14 cellular contexts compared by ENCODE assay signal in the genomic region with DNA sequence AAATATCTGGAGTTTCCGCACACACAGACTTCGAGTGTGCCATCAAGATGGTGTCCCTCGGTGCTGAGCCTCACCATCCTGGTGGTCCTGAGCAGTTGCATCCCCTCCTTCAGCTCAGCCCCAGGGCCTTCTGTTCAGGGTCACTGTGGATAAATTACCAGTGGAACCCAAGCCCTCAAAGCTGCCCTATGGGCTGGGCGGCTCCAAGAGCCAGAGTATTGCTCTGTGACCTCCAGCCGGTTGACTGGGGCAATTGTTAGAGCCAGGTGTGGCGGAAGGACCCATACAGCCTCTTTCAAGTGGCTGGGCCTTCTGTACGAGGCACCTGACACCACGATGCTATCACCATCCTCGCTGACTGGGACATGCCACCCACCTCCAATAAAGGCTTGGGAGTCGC.
DNase-seq lines count a peak whose midpoint lies in the region; ATAC-seq, FAIRE-seq and TF ChIP-seq lines count a peak whose summit lies in the region.
"Had no signal": no experiment of that assay in that cellular context is flagged by ENCODE, and none has a peak within 500 bp of the region (broad histone marks: within the 10 kb centered on the region; RNA-seq: fewer than 3 reads in every experiment).

No MANE protein-coding gene starts in this region.

- no peak overlapping the region for H2BK120ac ChIP-seq in H1 (replicated peaks; ENCODE audit: low read depth, low read length)

- H3K23ac ChIP-seq in H1 (ENCODE audit: insufficient read length), result no peak overlapping the region

- H4K20me1 ChIP-seq in DND-41 (ENCODE audit: insufficient read depth, low read length), result peaks cover 24% of the 10 kb centered on the region
- H4K20me1 ChIP-seq in H1 (replicated peaks in 1 of 2; ENCODE audit: control insufficient read depth in 1 of 2, insufficient read depth in 2 of 2, low read length in 2 of 2), result no peaks in the 10 kb centered on the region
- H4K20me1 ChIP-seq: BLaER1 had no signal

- CTCF ChIA-PET in H1 (lab: Charles Lee; ENCODE audit: partially characterized antibody), result interaction anchor here (0.6 to 1.9 kb wide), 4 partner anchors 13 to 225 kb away, joined by 3 to 5 read pairs (median 4); no protein-coding TSS in a partner anchor

- POLR2A ChIA-PET in H1 (lab: Charles Lee; ENCODE audit: partially characterized antibody), result interaction anchor here (0.6 kb wide), 1 partner anchor 13 kb away, joined by 3 read pairs; no protein-coding TSS in a partner anchor

- no peak for FAIRE-seq in H1 (lab: Jason Lieb, UNC)

- no peak for TF ChIP-seq EP300 in H1 (IDR thresholded peaks at IDR 0.05; ENCODE audit: borderline replicate concordance in 1 of 2, low read depth in 2 of 2, low read length in 2 of 2)

- no peak overlapping the region for H3K18ac ChIP-seq in H1 (ENCODE audit: extremely low read depth, low read length)

- H3K79me2 ChIP-seq in DND-41 (ENCODE audit: insufficient read depth, low read length) (no peaks in the 10 kb centered on the region), H1 (ENCODE audit: control insufficient read depth in 1 of 2, insufficient read depth in 2 of 2, low read length in 2 of 2) (no peaks in the 10 kb centered on the region)

- no peak for TF ChIP-seq RAD21 in H1 (IDR thresholded peaks at IDR 0.05 in 1 of 2, conservative IDR thresholded peaks at IDR 0.05 in 1 of 2; ENCODE audit: low read depth in 2 of 2, low read length in 2 of 2)

- H2BK15ac ChIP-seq in H1 (ENCODE audit: low read length), result no peak overlapping the region

- H3K14ac ChIP-seq in H1 (ENCODE audit: insufficient read length), result no peak overlapping the region

- no peak overlapping the region for H2AFZ ChIP-seq in DND-41 (ENCODE audit: low read depth, low read length)
- H2AFZ ChIP-seq in H1 (ENCODE audit: low read length), result no peak overlapping the region

- H3K27ac ChIP-seq in DND-41 (ENCODE audit: low read length), result peak overlapping the region; percentile 58
- H3K27ac ChIP-seq in H1 (ENCODE audit: low read depth, low read length), result no peak overlapping the region
- no peak overlapping the region for H3K27ac ChIP-seq in aorta (ENCODE audit: low read depth in 1 of 2, low read length in 2 of 2)
- H3K27ac ChIP-seq: BLaER1 had no signal

- 86% methylated on average over 10 of the region's 10 CpGs; no CpG with 5 or more reads in 1 of the 2 experiments for WGBS in H1 (ENCODE audit: extremely low coverage in 1 of 2, insufficient coverage in 1 of 2, insufficient read length in 1 of 2, insufficient replicate concordance in 2 of 2, low coverage in 1 of 2, low lambda C conversion rate in 2 of 2, missing lambda C conversion rate in 1 of 2), 2 experiments
- WGBS in aorta, 2 donors, result 95% methylated on average over 10 of the region's 10 CpGs

- H3K9me3 ChIP-seq in DND-41 (ENCODE audit: insufficient read depth, low read length, severe bottlenecking), result no peaks in the 10 kb centered on the region
- H3K9me3 ChIP-seq in H1 (ENCODE audit: insufficient read depth in 2 of 2, low read depth in 1 of 2, low read length in 1 of 2), result no peaks in the 10 kb centered on the region
- H3K9me3 ChIP-seq in aorta (ENCODE audit: control insufficient read depth, low read length), result no peaks in the 10 kb centered on the region
- H3K9me3 ChIP-seq: BLaER1 had no signal

- no peak for DNase-seq in DND-41
- DNase-seq in H1 (ENCODE audit: low read depth in 1 of 2, low spot score in 2 of 2), result no peak
- peak; percentile 76 for DNase-seq in posterior vena cava (ENCODE audit: low spot score)
- peak; percentile 24 to 45 for DNase-seq in aorta
- DNase-seq in KG1 (lab: John Stamatoyannopoulos, UW), result no peak
- DNase-seq: 8988T, DMS153, DMS79, GF-D8, GOT3, H9 had no signal

- H2BK5ac ChIP-seq in H1 (ENCODE audit: low read depth, low read length), result no peak overlapping the region

- H3K4me2 ChIP-seq in DND-41 (ENCODE audit: insufficient read depth, low read length) (peak overlapping the region; percentile 42), H1 (ENCODE audit: insufficient read depth in 1 of 2, low read depth in 2 of 2, low read length in 2 of 2) (no peak overlapping the region)
- H3K4me2 ChIP-seq: BLaER1 had no signal

- peak overlapping the region; percentile 63; the same call in 1 of the 2 replicates for H2BK12ac ChIP-seq in H1 (ENCODE audit: low read depth, low read length)

- intact Hi-C loops in posterior vena cava (cut with DNase I) (no loop called here), aorta (cut with DNase I) (no loop called here)

- ATAC-seq in DND-41 (ENCODE audit: insufficient read depth, low read depth) (no peak), aorta (ENCODE audit: low FRiP score) (no peak), GM19455 (IDR thresholded peaks at IDR 0.05; ENCODE audit: unreplicated experiment) (no peak), HG03571 (IDR thresholded peaks at IDR 0.05; ENCODE audit: unreplicated experiment) (no peak)

- no peak overlapping the region for H2AK5ac ChIP-seq in H1 (ENCODE audit: low read depth, low read length)

- no peak overlapping the region for H3K9ac ChIP-seq in DND-41 (ENCODE audit: low read depth, low read length)
- H3K9ac ChIP-seq in H1 (replicated peaks in 1 of 4; ENCODE audit: extremely low read depth in 1 of 4, low read depth in 3 of 4, low read length in 3 of 4), result no peak overlapping the region
- H3K9ac ChIP-seq: BLaER1 had no signal

- H4K91ac ChIP-seq in H1 (replicated peaks; ENCODE audit: insufficient read length, low read length), result peak overlapping the region; percentile 27

- no peaks in the 10 kb centered on the region for H3K79me1 ChIP-seq in H1 (ENCODE audit: low read depth, low read length)

- H3K56ac ChIP-seq in H1 (replicated peaks; ENCODE audit: insufficient read length, low read depth, low read length), result no peak overlapping the region

- H3K36me3 ChIP-seq in DND-41 (ENCODE audit: insufficient read depth, low read length), result no peaks in the 10 kb centered on the region
- no peaks in the 10 kb centered on the region for H3K36me3 ChIP-seq in H1 (ENCODE audit: control insufficient read depth in 2 of 4, insufficient read depth in 4 of 4, low read length in 3 of 4)
- no peaks in the 10 kb centered on the region for H3K36me3 ChIP-seq in aorta (ENCODE audit: control insufficient read depth in 1 of 2, insufficient read depth in 2 of 2, low read length in 1 of 2)

- H3K27me3 ChIP-seq in DND-41 (ENCODE audit: insufficient read depth, low read length, poor library complexity) (no peaks in the 10 kb centered on the region), H1 (replicated peaks in 1 of 4; ENCODE audit: control insufficient read depth in 3 of 4, extremely low read depth in 1 of 4, insufficient read depth in 3 of 4, low read length in 3 of 4) (no peaks in the 10 kb centered on the region), aorta (ENCODE audit: control insufficient read depth in 1 of 2, insufficient read depth in 2 of 2, low read length in 1 of 2) (no peaks in the 10 kb centered on the region)
- H3K27me3 ChIP-seq: BLaER1 had no signal

- no peak for TF ChIP-seq POLR2A in H1 (IDR thresholded peaks at IDR 0.05; ENCODE audit: control extremely low read depth in 1 of 2, low read depth in 2 of 2, low read length in 2 of 2)

- H4K8ac ChIP-seq in H1 (ENCODE audit: extremely low read depth, insufficient read depth, low read length), result no peak overlapping the region

- H2BK20ac ChIP-seq in H1 (ENCODE audit: low read length), result 0 out of 2 replicates have a peak overlapping the region, but pooled peaks have one; percentile 21

- H3K23me2 ChIP-seq in H1 (ENCODE audit: low read depth, low read length), result no peaks in the 10 kb centered on the region

- H3K4me1 ChIP-seq in DND-41 (ENCODE audit: insufficient read depth, low read length) (peaks cover 48% of the 10 kb centered on the region), H1 (replicated peaks in 1 of 4; ENCODE audit: control insufficient read depth in 3 of 4, insufficient read depth in 4 of 4, low read length in 3 of 4) (peaks cover 4 to 17% (median 11%) of the 10 kb centered on the region in 4 experiments), aorta (ENCODE audit: control insufficient read depth in 1 of 2, insufficient read depth in 2 of 2, low read length in 2 of 2) (no peaks in the 10 kb centered on the region)

- no peak for TF ChIP-seq CTCF in DND-41 (IDR thresholded peaks at IDR 0.05; ENCODE audit: borderline replicate concordance, extremely low read depth, low read length, poor library complexity, severe bottlenecking)
- TF ChIP-seq CTCF in H1 (IDR thresholded peaks at IDR 0.05; ENCODE audit: control extremely low read depth in 1 of 3, insufficient read depth in 1 of 3, low read depth in 1 of 3, low read length in 3 of 3), result no peak

- 0 out of 4 replicates have a peak overlapping the region, but pooled peaks of 1 of the 2 experiments have one; percentile 27 for H3K4me3 ChIP-seq in DND-41 (ENCODE audit: low read depth in 1 of 2, low read length in 2 of 2)
- no peak overlapping the region for H3K4me3 ChIP-seq in H1 (ENCODE audit: extremely low read depth in 1 of 4, insufficient read depth in 2 of 4, low read depth in 3 of 4, low read length in 4 of 4)
- H3K4me3 ChIP-seq in aorta (ENCODE audit: low read length in 2 of 2), result no peak overlapping the region
- H3K4me3 ChIP-seq: BLaER1 had no signal

- no peak overlapping the region for H4K5ac ChIP-seq in H1 (ENCODE audit: insufficient read length, low read depth, low read length)

- H3K4ac ChIP-seq in H1 (replicated peaks; ENCODE audit: insufficient read length, low read depth, low read length), result no peak overlapping the region

Comparison
In these comparisons a context has a peak if more than half of its experiments do, and no peak if none do; other contexts are left out.
1. DNase-seq: peak in posterior vena cava (single experiment) and aorta (2 of 2); none in DND-41 (single experiment), H1 (0 of 2) and KG1 (single experiment).